Comparison of ENCODE assay signal across 8 cellular contexts in genomic region chr7:135170223-135170997, GRCh38. TPM values are rescaled to one million over a fixed set of nuclear protein-coding genes. Genes with fewer than 3 reads are reported as not detected.
A peak's percentile ranks its signal among the peaks of the same experiment; 100 is the strongest.
DNase-seq lines count a peak whose midpoint lies in the region; ATAC-seq, FAIRE-seq and TF ChIP-seq lines count a peak whose summit lies in the region.

CYREN (minus strand) TSS chr7:135170707; CDS start chr7:135168922, 1,785 bp downstream.

- peak; percentile 86 for ATAC-seq in RWPE2 (ENCODE audit: low read depth)

- H3K27ac ChIP-seq in RWPE2 (ENCODE audit: poor library complexity, severe bottlenecking), result peak within 1 kb of the TSS; percentile 93
- peak within 1 kb of the TSS; percentile 88 for H3K27ac ChIP-seq in stomach smooth muscle (ENCODE audit: low read length)

- H3K36me3 ChIP-seq in RWPE2 (ENCODE audit: low read depth), result peaks cover 33% of the 10 kb centered on the region
- H3K36me3 ChIP-seq in stomach smooth muscle (ENCODE audit: control insufficient read depth in 2 of 2, insufficient read depth in 2 of 2, low read length in 2 of 2), result peaks cover 16 to 29% of the 10 kb centered on the region in 2 donors

- FAIRE-seq in H54 (lab: Jason Lieb, UNC), result no peak

- H3K9ac ChIP-seq in stomach smooth muscle (ENCODE audit: low read length in 2 of 2), result peak within 1 kb of the TSS; percentile 84 to 93

- DNase-seq in ELR (ENCODE audit: low read depth) (peak; percentile 94), H54 (ENCODE audit: insufficient read length, low spot score) (peak; percentile 92), LoVo (ENCODE audit: low spot score) (peak; percentile 99), RWPE2 (ENCODE audit: low spot score) (peak; percentile 94), fibroblast of the conjunctiva (ENCODE audit: low read depth) (peak; percentile 91), neural crest cell (ENCODE audit: low read depth, low spot score) (peak; percentile 83)
- peak; percentile 90 for DNase-seq in activated T-helper 9 cell treated with anti-CD3 and anti-CD28 coated beads, Interleukin-2, amount 50 U/mL, for 16 hours (ENCODE audit: low read depth)

- peaks cover 16% of the 10 kb centered on the region for H3K36me3 Mint-ChIP-seq in neural crest cell (ENCODE audit: low read depth)

- peaks cover 38% of the 10 kb centered on the region for H3K4me1 Mint-ChIP-seq in neural crest cell

- peak within 1 kb of the TSS; percentile 92 for H3K4me3 Mint-ChIP-seq in neural crest cell

- H3K9me3 ChIP-seq in RWPE2 (ENCODE audit: severe bottlenecking) (no peaks in the 10 kb centered on the region), stomach smooth muscle (ENCODE audit: control insufficient read depth in 2 of 2, low read length in 2 of 2) (no peaks in the 10 kb centered on the region)

- peaks cover 8% of the 10 kb centered on the region for H3K4me1 ChIP-seq in RWPE2 (ENCODE audit: insufficient read depth, poor library complexity, severe bottlenecking)
- H3K4me1 ChIP-seq in stomach smooth muscle (ENCODE audit: control insufficient read depth, insufficient read depth, low read length), result peaks cover 43% of the 10 kb centered on the region

- H3K27ac Mint-ChIP-seq in neural crest cell (ENCODE audit: unreplicated experiment), result peak within 1 kb of the TSS; percentile 95

- H3K27me3 ChIP-seq in RWPE2 (ENCODE audit: insufficient read depth, poor library complexity, severe bottlenecking) (no peaks in the 10 kb centered on the region), stomach smooth muscle (ENCODE audit: control insufficient read depth in 1 of 2, insufficient read depth in 2 of 2, low read length in 2 of 2) (no peaks in the 10 kb centered on the region)

- TF ChIP-seq CTCF in RWPE2 (IDR thresholded peaks at IDR 0.05; ENCODE audit: poor library complexity, severe bottlenecking), result peak; percentile 94
- TF ChIP-seq CTCF in neural crest cell (conservative IDR thresholded peaks at IDR 0.05), result peak; percentile 68

- peak; percentile 67 for TF ChIP-seq POLR2A in H54 (IDR thresholded peaks at IDR 0.05; ENCODE audit: low read depth, low read length)

- H3K4me3 ChIP-seq in RWPE2 (ENCODE audit: severe bottlenecking) (peak within 1 kb of the TSS; percentile 77), stomach smooth muscle (ENCODE audit: low read length in 2 of 2) (peak within 1 kb of the TSS; percentile 72 to 86)

- H3K9me3 Mint-ChIP-seq in neural crest cell, result no peaks in the 10 kb centered on the region

- no peaks in the 10 kb centered on the region for H3K27me3 Mint-ChIP-seq in neural crest cell (ENCODE audit: low read depth)

RNA-seq across cellular contexts. Expression of gene CYREN, which starts in this region (rescaled TPM):
- 70.4 and 75.5 TPM in 2 replicates for total RNA-seq in neural crest cell

Comparison
In these comparisons a context has a peak if more than half of its experiments do, and no peak if none do; other contexts are left out.
1. Peak in every context shown above with its lines: DNase-seq, ATAC-seq, H3K4me3 ChIP-seq and H3K27ac ChIP-seq.